17 cellular contexts compared by ENCODE assay signal in genomic region chr6:113584767-113585166, GRCh38.
"Had no signal": no experiment of that assay in that cellular context is flagged by ENCODE, and none has a peak within 500 bp of the region (broad histone marks: within the 10 kb centered on the region; RNA-seq: fewer than 3 reads in every experiment).

No MANE protein-coding gene starts in this region.

- H3K4me1 Mint-ChIP-seq: activated CD8-positive, alpha-beta memory T cell treated with anti-CD3 and anti-CD28 coated beads, Interleukin-2, amount 10 ng/mL, durations not matched to agents 7 days and 5 days; activated naive CD8-positive, alpha-beta T cell treated with anti-CD3 and anti-CD28 coated beads for 36 hours; activated T-helper 17 cell treated with anti-CD3 and anti-CD28 coated beads, Interleukin-2, amount 50 U/mL, for 72 hours; natural killer cell had no signal

- H3K27ac Mint-ChIP-seq: activated CD4-positive, alpha-beta memory T cell treated with anti-CD3 and anti-CD28 coated beads for 36 hours; activated CD8-positive, alpha-beta memory T cell treated with anti-CD3 and anti-CD28 coated beads, Interleukin-2, amount 10 ng/mL, durations not matched to agents 7 days and 5 days; activated naive CD8-positive, alpha-beta T cell treated with anti-CD3 and anti-CD28 coated beads for 36 hours; activated T-helper 17 cell treated with anti-CD3 and anti-CD28 coated beads, Interleukin-2, amount 50 U/mL, for 72 hours; natural killer cell; stimulated activated memory B cell treated with anti-CD40 and anti-IgM and Interleukin-4, amounts not matched to agents 10 μg/mL and 1 μg/mL and 100 μg/mL, for 72 hours; WTC11 had no signal

- H3K27me3 Mint-ChIP-seq: activated CD8-positive, alpha-beta memory T cell treated with anti-CD3 and anti-CD28 coated beads, Interleukin-2, amount 10 ng/mL, durations not matched to agents 7 days and 5 days; stimulated activated memory B cell treated with anti-CD40 and anti-IgM and Interleukin-4, amounts not matched to agents 10 μg/mL and 1 μg/mL and 100 μg/mL, for 72 hours had no signal

- H3K36me3 Mint-ChIP-seq: activated CD4-positive, alpha-beta memory T cell treated with anti-CD3 and anti-CD28 coated beads for 36 hours; activated CD8-positive, alpha-beta memory T cell treated with anti-CD3 and anti-CD28 coated beads, Interleukin-2, amount 10 ng/mL, durations not matched to agents 7 days and 5 days; activated naive CD8-positive, alpha-beta T cell treated with anti-CD3 and anti-CD28 coated beads for 36 hours; stimulated activated memory B cell treated with anti-CD40 and anti-IgM and Interleukin-4, amounts not matched to agents 10 μg/mL and 1 μg/mL and 100 μg/mL, for 72 hours; WTC11 had no signal

- H3K4me3 Mint-ChIP-seq: activated CD4-positive, alpha-beta memory T cell treated with anti-CD3 and anti-CD28 coated beads for 36 hours; activated CD8-positive, alpha-beta memory T cell treated with anti-CD3 and anti-CD28 coated beads, Interleukin-2, amount 10 ng/mL, durations not matched to agents 7 days and 5 days; activated naive CD8-positive, alpha-beta T cell treated with anti-CD3 and anti-CD28 coated beads for 36 hours; activated T-helper 17 cell treated with anti-CD3 and anti-CD28 coated beads, Interleukin-2, amount 50 U/mL, for 72 hours; natural killer cell; stimulated activated memory B cell treated with anti-CD40 and anti-IgM and Interleukin-4, amounts not matched to agents 10 μg/mL and 1 μg/mL and 100 μg/mL, for 72 hours; WTC11 had no signal

- H3K9me3 Mint-ChIP-seq: activated CD4-positive, alpha-beta memory T cell treated with anti-CD3 and anti-CD28 coated beads for 36 hours; activated naive CD8-positive, alpha-beta T cell treated with anti-CD3 and anti-CD28 coated beads for 36 hours; activated T-helper 17 cell treated with anti-CD3 and anti-CD28 coated beads, Interleukin-2, amount 50 U/mL, for 72 hours; natural killer cell; stimulated activated memory B cell treated with anti-CD40 and anti-IgM and Interleukin-4, amounts not matched to agents 10 μg/mL and 1 μg/mL and 100 μg/mL, for 72 hours had no signal

- DNase-seq: activated CD4-positive, alpha-beta memory T cell treated with anti-CD3 and anti-CD28 coated beads for 36 hours; activated CD4-positive, alpha-beta T cell treated with anti-CD3 and anti-CD28 coated beads for 4 hours; activated CD8-positive, alpha-beta memory T cell treated with anti-CD3 and anti-CD28 coated beads, Interleukin-2, amount 10 ng/mL, durations not matched to agents 7 days and 5 days; activated naive CD4-positive, alpha-beta T cell; activated naive CD8-positive, alpha-beta T cell treated with anti-CD3 and anti-CD28 coated beads for 36 hours; amniotic stem cell; dermis blood vessel endothelial cell; effector memory CD4-positive, alpha-beta T cell; natural killer cell; nucleus accumbens; spleen; stimulated activated CD4-positive, alpha-beta T cell treated with anti-CD3 and anti-CD28 coated beads, Interleukin-4, amount 100 ng/mL, for 4 hours; testis; upper lobe of left lung had no signal
